ENCODE assay signal across 28 cellular contexts in genomic region chr3:197874653-197875052, GRCh38.
"Had no signal": no experiment of that assay in that cellular context is flagged by ENCODE, and none has a peak within 500 bp of the region (broad histone marks: within the 10 kb centered on the region; RNA-seq: fewer than 3 reads in every experiment).

No MANE protein-coding gene starts in this region.

- DNase-seq: immature natural killer cell; kidney; left colon; left ventricle myocardium inferior; midbrain; mucosa of descending colon; naive thymus-derived CD4-positive, alpha-beta T cell; nephron progenitor cell; occipital lobe; right lobe of liver; stimulated activated CD4-positive, alpha-beta T cell treated with anti-CD3 and anti-CD28 coated beads, Interleukin-12 subunit alpha, Interleukin-12 subunit beta, amount 100 ng/mL, for 4 hours; stimulated activated CD4-positive, alpha-beta T cell treated with anti-CD3 and anti-CD28 coated beads, Interleukin-15, amount 100 ng/mL, for 24 hours; stimulated activated CD4-positive, alpha-beta T cell treated with anti-CD3 and anti-CD28 coated beads, Interleukin-2, amount 100 ng/mL, for 24 hours; stimulated activated CD4-positive, alpha-beta T cell treated with anti-CD3 and anti-CD28 coated beads, Interleukin-4, amount 100 ng/mL, for 1 hour; stimulated activated naive CD4-positive, alpha-beta T cell treated with Interleukin-2 at 50 U/mL for 16 hours; stimulated activated naive CD8-positive, alpha-beta T cell treated with anti-CD3 and anti-CD28 coated beads, Interleukin-15, amount 100 ng/mL, for 72 hours; testis; thyroid gland; trophoblast cell; upper lobe of right lung had no signal

- H3K9me3 ChIP-seq: left ventricle myocardium inferior, mucosa of descending colon, neutrophil, right atrium auricular region, right lobe of liver, testis, thyroid gland, upper lobe of right lung had no signal

- H3K27ac ChIP-seq: left ventricle myocardium inferior, neural progenitor cell, neutrophil, parathyroid adenoma, right atrium auricular region, right lobe of liver, skin epidermis, testis, thyroid gland, upper lobe of right lung had no signal

- ATAC-seq: left colon; mucosa of descending colon; naive thymus-derived CD4-positive, alpha-beta T cell; right lobe of liver; stimulated activated naive CD8-positive, alpha-beta T cell treated with anti-CD3 and anti-CD28 coated beads, Interleukin-15, amount 100 ng/mL, for 72 hours; upper lobe of right lung had no signal

- H3K4me2 ChIP-seq: neural progenitor cell had no signal

- H3K27me3 Mint-ChIP-seq: memory B cell; naive thymus-derived CD4-positive, alpha-beta T cell; progenitor cell of endocrine pancreas; stimulated activated naive CD8-positive, alpha-beta T cell treated with anti-CD3 and anti-CD28 coated beads, Interleukin-15, amount 100 ng/mL, for 72 hours had no signal

- H3K4me1 Mint-ChIP-seq: memory B cell, neural progenitor cell had no signal

- H3K79me2 ChIP-seq: parathyroid adenoma had no signal

- H3K9me3 Mint-ChIP-seq: immature natural killer cell; memory B cell; naive thymus-derived CD4-positive, alpha-beta T cell; stimulated activated naive CD8-positive, alpha-beta T cell treated with anti-CD3 and anti-CD28 coated beads, Interleukin-15, amount 100 ng/mL, for 72 hours had no signal

- H2AFZ ChIP-seq: neural progenitor cell, parathyroid adenoma had no signal

- H3K4me1 ChIP-seq: left ventricle myocardium inferior, neural progenitor cell, parathyroid adenoma, right atrium auricular region, right lobe of liver, testis, thyroid gland, upper lobe of right lung had no signal

- H3K27me3 ChIP-seq: neural progenitor cell, neutrophil, right atrium auricular region, right lobe of liver, testis, thyroid gland, upper lobe of right lung had no signal

- H3K4me3 Mint-ChIP-seq: immature natural killer cell; memory B cell; naive thymus-derived CD4-positive, alpha-beta T cell; nephron progenitor cell; neural progenitor cell; stimulated activated naive CD8-positive, alpha-beta T cell treated with anti-CD3 and anti-CD28 coated beads, Interleukin-15, amount 100 ng/mL, for 72 hours had no signal

- H3K4me3 ChIP-seq: left ventricle myocardium inferior, lung, mucosa of descending colon, neural progenitor cell, right atrium auricular region, right lobe of liver, skin epidermis, testis, thyroid gland, upper lobe of right lung had no signal

- H3K27ac Mint-ChIP-seq: memory B cell; nephron progenitor cell; neural progenitor cell; progenitor cell of endocrine pancreas; stimulated activated naive CD8-positive, alpha-beta T cell treated with anti-CD3 and anti-CD28 coated beads, Interleukin-15, amount 100 ng/mL, for 72 hours had no signal
